1 cellular context compared by ENCODE assay signal in genomic region chr17:27563532-27563931, GRCh38.
TF ChIP-seq lines count a peak whose summit lies in the region.

No MANE protein-coding gene starts in this region.

TF ChIP-seq in GM23338, 12 proteins besides CTCF, POLR2A, EP300 and RAD21 (continued from another document):
- TF ChIP-seq ZNF462 (CRISPR knock-in tag; IDR thresholded peaks at IDR 0.05) = no peak
- no peak for TF ChIP-seq EZH2 (IDR thresholded peaks at IDR 0.05; ENCODE audit: low read depth, unreplicated experiment)
- no peak for TF ChIP-seq JUNB (IDR thresholded peaks at IDR 0.05; ENCODE audit: unreplicated experiment)
- TF ChIP-seq POLR2AphosphoS5 (IDR thresholded peaks at IDR 0.05; ENCODE audit: low read depth) = no peak
- no peak for TF ChIP-seq CREB1 (CRISPR knock-in tag; IDR thresholded peaks at IDR 0.05; ENCODE audit: low read depth)
- no peak for TF ChIP-seq ETS1 (IDR thresholded peaks at IDR 0.05)
- no peak for TF ChIP-seq NANOG (IDR thresholded peaks at IDR 0.05; ENCODE audit: borderline replicate concordance)
- TF ChIP-seq STAT1 (IDR thresholded peaks at IDR 0.05; ENCODE audit: unreplicated experiment) = no peak
